Comparison of ENCODE assay signal across 1 cellular context in genomic region chr3:187130346-187131066, GRCh38.
TF ChIP-seq lines count a peak whose summit lies in the region.

No MANE protein-coding gene starts in this region.

TF ChIP-seq in IMR-90, 13 proteins besides CTCF, POLR2A, EP300 and RAD21 (continued from another document):
- peak; percentile 84 for TF ChIP-seq USF2 (IDR thresholded peaks at IDR 0.05; ENCODE audit: low read depth, low read length)
